1 cellular context compared by ENCODE assay signal in the genomic region with DNA sequence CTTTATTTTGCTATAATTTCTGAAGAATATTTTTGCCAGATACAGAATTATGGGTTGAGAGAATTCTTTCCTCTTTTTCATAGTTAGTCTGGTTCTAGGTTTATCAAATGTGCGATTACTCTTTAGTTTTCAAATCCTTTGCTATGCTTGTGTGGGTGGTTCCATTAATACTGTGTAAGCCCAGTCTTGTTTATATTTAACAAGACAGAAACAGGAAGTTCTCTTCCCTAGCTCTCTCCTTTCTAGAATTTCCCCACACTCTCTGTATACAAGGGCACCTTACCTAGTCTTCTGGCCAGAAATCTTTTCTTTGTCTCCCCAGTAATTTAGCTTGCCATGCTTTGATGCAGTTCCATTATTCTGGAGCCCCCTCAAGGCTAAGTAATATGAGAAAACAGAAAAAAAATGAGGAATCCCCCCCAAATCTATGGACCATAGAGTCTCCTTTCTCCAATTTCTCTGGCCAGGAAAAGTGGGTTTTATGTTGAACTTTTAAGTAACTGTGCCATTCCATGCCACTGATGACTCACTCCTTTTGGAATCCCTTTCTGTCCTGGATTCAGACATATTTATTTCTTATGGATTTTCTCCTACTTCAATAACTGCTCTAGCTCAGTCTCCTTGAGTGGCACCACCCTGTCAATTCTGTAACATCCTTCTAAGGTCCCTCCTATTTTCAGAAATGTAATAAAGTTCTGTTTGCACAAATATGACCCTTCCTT.
TF ChIP-seq lines count a peak whose summit lies in the region.

No MANE protein-coding gene starts in this region.

TF ChIP-seq in IMR-90, 13 proteins besides CTCF, POLR2A, EP300 and RAD21 (continued from another document):
- TF ChIP-seq ELK1 (IDR thresholded peaks at IDR 0.05; ENCODE audit: borderline replicate concordance, low read depth, low read length) (no peak), FOS (IDR thresholded peaks at IDR 0.05; ENCODE audit: low read depth, low read length) (no peak), CEBPB (IDR thresholded peaks at IDR 0.05; ENCODE audit: low read depth, low read length) (no peak), MAFK (IDR thresholded peaks at IDR 0.05; ENCODE audit: low read depth, low read length) (no peak), NFE2L2 (IDR thresholded peaks at IDR 0.05; ENCODE audit: low read depth, low read length) (no peak), MAZ (IDR thresholded peaks at IDR 0.05; ENCODE audit: borderline replicate concordance, low read depth, low read length) (no peak), MXI1 (IDR thresholded peaks at IDR 0.05; ENCODE audit: borderline replicate concordance, low read depth, low read length) (no peak), RFX5 (IDR thresholded peaks at IDR 0.05; ENCODE audit: low read depth, low read length) (no peak)
- TF ChIP-seq, protein P1, sequence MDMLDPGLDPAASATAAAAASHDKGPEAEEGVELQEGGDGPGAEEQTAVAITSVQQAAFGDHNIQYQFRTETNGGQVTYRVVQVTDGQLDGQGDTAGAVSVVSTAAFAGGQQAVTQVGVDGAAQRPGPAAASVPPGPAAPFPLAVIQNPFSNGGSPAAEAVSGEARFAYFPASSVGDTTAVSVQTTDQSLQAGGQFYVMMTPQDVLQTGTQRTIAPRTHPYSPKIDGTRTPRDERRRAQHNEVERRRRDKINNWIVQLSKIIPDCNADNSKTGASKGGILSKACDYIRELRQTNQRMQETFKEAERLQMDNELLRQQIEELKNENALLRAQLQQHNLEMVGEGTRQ (IDR thresholded peaks at IDR 0.05; ENCODE audit: low read depth, low read length), result no peak
TF ChIP-seq in IMR-90: peak in this region for 0.
